Comparison of ENCODE assay signal across 13 cellular contexts in the genomic region with DNA sequence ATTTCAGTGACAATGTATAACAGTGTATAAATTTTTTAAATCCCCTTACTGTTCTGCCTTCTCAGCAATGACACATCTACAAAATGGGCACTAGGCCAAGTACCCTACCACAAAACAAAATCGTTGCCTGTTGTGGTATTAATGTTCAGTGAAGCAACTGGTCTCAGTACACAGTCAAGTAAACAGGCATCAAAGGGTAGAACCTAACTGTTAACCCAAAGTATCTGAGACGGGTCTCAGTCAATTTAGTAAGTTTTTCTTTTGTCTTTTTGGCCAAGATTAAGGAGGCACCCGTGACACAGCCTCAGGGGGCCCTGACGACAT.
DNase-seq lines count a peak whose midpoint lies in the region; ATAC-seq and TF ChIP-seq lines count a peak whose summit lies in the region.
"Had no signal": no experiment of that assay in that cellular context is flagged by ENCODE, and none has a peak within 500 bp of the region (broad histone marks: within the 10 kb centered on the region; RNA-seq: fewer than 3 reads in every experiment).

No MANE protein-coding gene starts in this region.

- in situ Hi-C loops in brain microvascular endothelial cell (cut with HindIII; ENCODE audit: low pct_ligation_motif_present, low sequenced_read_pairs): no loop called here

- TF ChIP-seq CTCF in brain microvascular endothelial cell (IDR thresholded peaks at IDR 0.05; ENCODE audit: low read depth, low read length, missing control alignments) (no peak), progenitor cell of endocrine pancreas (IDR thresholded peaks at IDR 0.05; ENCODE audit: unreplicated experiment) (no peak)

- ATAC-seq in HG03175 (IDR thresholded peaks at IDR 0.05; ENCODE audit: unreplicated experiment): no peak
- ATAC-seq: Right ventricle myocardium inferior had no signal

- no peak overlapping the region for H3K27ac ChIP-seq in brain microvascular endothelial cell
- H3K27ac ChIP-seq: GM23248 had no signal

- no peaks in the 10 kb centered on the region for H3K27me3 ChIP-seq in brain microvascular endothelial cell (replicated peaks)

- peaks cover 23% of the 10 kb centered on the region for H3K36me3 Mint-ChIP-seq in progenitor cell of endocrine pancreas (ENCODE audit: insufficient read depth)

- peaks cover 11% of the 10 kb centered on the region for H3K9me3 Mint-ChIP-seq in progenitor cell of endocrine pancreas (ENCODE audit: low read depth)

- H3K4me3 Mint-ChIP-seq in progenitor cell of endocrine pancreas (ENCODE audit: low read depth): peak overlapping the region; percentile 17

- peaks cover 43% of the 10 kb centered on the region for H3K4me1 Mint-ChIP-seq in progenitor cell of endocrine pancreas (ENCODE audit: low read depth)

- no peaks in the 10 kb centered on the region for H3K27me3 Mint-ChIP-seq in progenitor cell of endocrine pancreas

- peak overlapping the region; percentile 94 for H3K27ac Mint-ChIP-seq in progenitor cell of endocrine pancreas

- DNase-seq in SIG-M5 treated with dmso at 0.1 percent for 504 hours (lab: John Stamatoyannopoulos, UW; ENCODE audit: unreplicated experiment): peak; percentile 57
- DNase-seq in SIG-M5 (lab: John Stamatoyannopoulos, UW): no peak
- peak; percentile 50 for DNase-seq in NCI-H128 (lab: John Stamatoyannopoulos, UW; ENCODE audit: unreplicated experiment)
- peak; percentile 21 for DNase-seq in brain microvascular endothelial cell
- DNase-seq in progenitor cell of endocrine pancreas (ENCODE audit: low spot score, unreplicated experiment): no peak
- no peak for DNase-seq in NCI-H1048 (lab: John Stamatoyannopoulos, UW)
- no peak for DNase-seq in stimulated activated CD4-positive, alpha-beta T cell treated with anti-CD3 and anti-CD28 coated beads, Interleukin-1b, Interleukin-23, amount 100 ng/mL, for 48 hours
- DNase-seq: activated naive CD4-positive, alpha-beta T cell; GM23248; head of caudate nucleus; NCI-H187 treated with DMSO at 0.1 percent for 48 hours had no signal

- no peaks in the 10 kb centered on the region for H3K36me3 ChIP-seq in brain microvascular endothelial cell (replicated peaks)

- H3K4me3 ChIP-seq in brain microvascular endothelial cell (ENCODE audit: low read depth, low read length): no peak overlapping the region
- H3K4me3 ChIP-seq: GM23248 had no signal

Comparison
In these comparisons a context has a peak if more than half of its experiments do, and no peak if none do; other contexts are left out.
1. DNase-seq: peak in SIG-M5 treated with dmso at 0.1 percent for 504 hours (single experiment), NCI-H128 (single experiment) and brain microvascular endothelial cell (single experiment); none in SIG-M5 (single experiment), progenitor cell of endocrine pancreas (single experiment), NCI-H1048 (single experiment) and stimulated activated CD4-positive, alpha-beta T cell treated with anti-CD3 and anti-CD28 coated beads, Interleukin-1b, Interleukin-23, amount 100 ng/mL, for 48 hours (single experiment).